In genomic region chr3:64214002-64214696, GRCh38 we compare ENCODE assay signal across 9 cellular contexts. TPM values are rescaled to one million over a fixed set of nuclear protein-coding genes. Genes with fewer than 3 reads are reported as not detected.
DNase-seq lines count a peak whose midpoint lies in the region; ATAC-seq and TF ChIP-seq lines count a peak whose summit lies in the region.
"Had no signal": no experiment of that assay in that cellular context is flagged by ENCODE, and none has a peak within 500 bp of the region (broad histone marks: within the 10 kb centered on the region; RNA-seq: fewer than 3 reads in every experiment).

No MANE protein-coding gene starts in this region.

- H3K9me3 Mint-ChIP-seq in activated T-cell treated with anti-CD3 and anti-CD28 coated beads, Interleukin-2, amount 50 U/mL, for 72 hours, result peaks cover 1 to 2% of the 10 kb centered on the region in 2 donors

- intact Hi-C loops in Right ventricle myocardium inferior (cut with DNase I), result no loop called here

- H3K4me3 ChIP-seq in retinal pigment epithelial cell (ENCODE audit: low read length), result no peak overlapping the region

- TF ChIP-seq CTCF in retinal pigment epithelial cell (conservative IDR thresholded peaks at IDR 0.05; ENCODE audit: low read depth, low read length), result no peak
- no peak for TF ChIP-seq CTCF in GM13977 (IDR thresholded peaks at IDR 0.05; ENCODE audit: extremely low read depth, insufficient read depth, missing control alignments)

- no peak overlapping the region for H3K27ac Mint-ChIP-seq in activated T-cell treated with anti-CD3 and anti-CD28 coated beads, Interleukin-2, amount 50 U/mL, for 72 hours
- H3K27ac Mint-ChIP-seq: naive B cell had no signal

- DNase-seq in ELR (ENCODE audit: low read depth), result peak; percentile 52
- DNase-seq in SW480 (ENCODE audit: low spot score), result peak; percentile 42
- DNase-seq in Right ventricle myocardium inferior (ENCODE audit: missing footprints), result peak; percentile 87
- peak; percentile 74 for DNase-seq in retinal pigment epithelial cell (ENCODE audit: low read depth)
- DNase-seq in mesenteric fat pad (ENCODE audit: low spot score), result no peak
- no peak for DNase-seq in GM13977 (ENCODE audit: low spot score)
- no peak for DNase-seq in activated T-cell treated with anti-CD3 and anti-CD28 coated beads, Interleukin-2, amount 50 U/mL, for 72 hours
- DNase-seq: naive B cell had no signal

- H3K27me3 Mint-ChIP-seq in activated T-cell treated with anti-CD3 and anti-CD28 coated beads, Interleukin-2, amount 50 U/mL, for 72 hours (ENCODE audit: low read depth), result peaks cover 7% of the 10 kb centered on the region

- no peak overlapping the region for H3K4me3 Mint-ChIP-seq in activated T-cell treated with anti-CD3 and anti-CD28 coated beads, Interleukin-2, amount 50 U/mL, for 72 hours

- in situ Hi-C loops in GM13977 (cut with MboI; ENCODE audit: low pct_unique_long_range_greater_than_20kb, low sequenced_read_pairs, unreplicated experiment), result no loop called here

- H3K4me1 Mint-ChIP-seq in activated T-cell treated with anti-CD3 and anti-CD28 coated beads, Interleukin-2, amount 50 U/mL, for 72 hours (ENCODE audit: low read depth), result no peaks in the 10 kb centered on the region
- H3K4me1 Mint-ChIP-seq: naive B cell had no signal

- ATAC-seq in Right ventricle myocardium inferior (peak; percentile 84), HG03175 (IDR thresholded peaks at IDR 0.05; ENCODE audit: unreplicated experiment) (no peak)
- no peak for ATAC-seq in activated T-cell treated with anti-CD3 and anti-CD28 coated beads, Interleukin-2, amount 50 U/mL, for 72 hours (replicated peaks in 1 of 2)

- no peaks in the 10 kb centered on the region for H3K36me3 Mint-ChIP-seq in activated T-cell treated with anti-CD3 and anti-CD28 coated beads, Interleukin-2, amount 50 U/mL, for 72 hours (ENCODE audit: insufficient read depth in 2 of 2)
- H3K36me3 Mint-ChIP-seq: naive B cell had no signal

RNA-seq across cellular contexts. Expression of gene PRICKLE2, which starts 11.1 kb away (rescaled TPM):
- total RNA-seq in Right ventricle myocardium inferior, result 7.7 TPM
- 65.7 TPM for total RNA-seq in mesenteric fat pad
- under 1 TPM; 0.09 to 0.17 TPM for total RNA-seq in activated T-cell treated with anti-CD3 and anti-CD28 coated beads, Interleukin-2, amount 50 U/mL, for 72 hours

Comparison
In these comparisons a context has a peak if more than half of its experiments do, and no peak if none do; other contexts are left out.
1. DNase-seq: peak in ELR (single experiment), SW480 (single experiment), Right ventricle myocardium inferior (single experiment) and retinal pigment epithelial cell (single experiment); none in mesenteric fat pad (single experiment), GM13977 (single experiment) and activated T-cell treated with anti-CD3 and anti-CD28 coated beads, Interleukin-2, amount 50 U/mL, for 72 hours (0 of 2).